In genomic region chr4:91113130-91113706, GRCh38 we compare ENCODE assay signal across 1 cellular context.
TF ChIP-seq lines count a peak whose summit lies in the region.

No MANE protein-coding gene starts in this region.

TF ChIP-seq in GM23338, 12 proteins besides CTCF, POLR2A, EP300 and RAD21:
- TF ChIP-seq ZNF462 (CRISPR knock-in tag; IDR thresholded peaks at IDR 0.05), result no peak
- no peak for TF ChIP-seq EZH2phosphoT487 (IDR thresholded peaks at IDR 0.05; ENCODE audit: unreplicated experiment)
- no peak for TF ChIP-seq ETS1 (IDR thresholded peaks at IDR 0.05)
- TF ChIP-seq STAT1 (IDR thresholded peaks at IDR 0.05; ENCODE audit: unreplicated experiment), result no peak
- no peak for TF ChIP-seq NANOG (IDR thresholded peaks at IDR 0.05; ENCODE audit: borderline replicate concordance)
- no peak for TF ChIP-seq POLR2AphosphoS5 (IDR thresholded peaks at IDR 0.05; ENCODE audit: low read depth)
